Comparison of ENCODE assay signal across 11 cellular contexts in the genomic region with DNA sequence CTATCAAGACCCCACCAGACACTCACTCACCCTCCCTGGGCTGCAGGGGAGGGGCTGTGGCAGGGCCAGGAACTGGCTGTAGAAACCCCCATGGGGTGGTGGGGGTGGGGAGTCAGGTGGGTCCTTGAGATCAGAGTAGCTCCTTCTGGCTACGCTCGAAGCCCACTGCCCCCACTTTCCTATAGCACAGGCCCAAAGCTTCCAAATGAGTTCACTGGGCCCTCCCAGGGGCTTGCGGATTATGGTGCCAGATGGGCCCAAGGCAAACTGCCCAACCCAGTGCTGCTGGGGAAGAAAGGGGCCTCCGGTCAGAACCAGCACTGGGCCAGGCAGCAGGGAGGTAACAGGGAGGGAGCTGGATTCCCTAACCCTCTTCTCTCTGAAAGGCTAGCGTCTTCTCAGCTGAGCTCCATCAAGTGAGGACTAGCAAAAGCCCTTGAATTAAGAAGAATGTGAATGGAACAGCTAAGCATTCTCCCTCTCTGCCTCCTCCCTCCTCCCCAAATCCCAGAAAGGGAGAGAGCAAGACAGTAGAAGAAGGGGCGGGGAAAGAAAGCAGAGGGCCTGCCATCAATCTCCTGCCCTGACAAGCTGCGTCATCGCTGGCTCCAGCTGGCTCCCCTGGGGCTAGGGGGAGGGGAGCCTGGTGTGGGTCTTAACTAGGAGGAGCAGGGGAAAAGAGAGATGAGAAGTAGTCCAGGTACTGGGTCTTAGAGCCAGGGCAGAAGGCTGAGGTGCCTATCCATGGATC. TPM values are rescaled to one million over a fixed set of nuclear protein-coding genes. Genes with fewer than 3 reads are reported as not detected.
DNase-seq lines count a peak whose midpoint lies in the region; ATAC-seq, FAIRE-seq and TF ChIP-seq lines count a peak whose summit lies in the region.
"Had no signal": no experiment of that assay in that cellular context is flagged by ENCODE, and none has a peak within 500 bp of the region (broad histone marks: within the 10 kb centered on the region; RNA-seq: fewer than 3 reads in every experiment).

No MANE protein-coding gene starts in this region.

- DNase-seq in HTR-8/SVneo (ENCODE audit: insufficient read length, low spot score) (peak; percentile 5), NCI-H524 treated with DMSO at 0.1 percent for 48 hours (lab: John Stamatoyannopoulos, UW) (peak; percentile 84), fibroblast of the aortic adventitia (ENCODE audit: low read depth) (peak; percentile 39), skeletal muscle cell (ENCODE audit: low read depth) (peak; percentile 13), occipital lobe (lab: John Stamatoyannopoulos, UW) (no peak), osteoblast (ENCODE audit: insufficient read length, low spot score, missing footprints) (no peak)
- DNase-seq: MM.1S, T-cell had no signal

- FAIRE-seq in HTR-8/SVneo (lab: Jason Lieb, UNC) = no peak
- FAIRE-seq: colon had no signal

- TF ChIP-seq CTCF in fibroblast of the aortic adventitia (IDR thresholded peaks at IDR 0.05; ENCODE audit: insufficient read depth, low read length) = no peak
- TF ChIP-seq CTCF in osteoblast (IDR thresholded peaks at IDR 0.05; ENCODE audit: extremely low read depth, low read depth, low read length) = no peak

- no peak overlapping the region for H2AFZ ChIP-seq in osteoblast (ENCODE audit: low read length)

- no peak overlapping the region for H3K27ac ChIP-seq in osteoblast (ENCODE audit: low read depth, low read length)

- ATAC-seq in GM18519 (IDR thresholded peaks at IDR 0.05; ENCODE audit: low FRiP score, unreplicated experiment) = no peak

- no peak overlapping the region for H3K4me2 ChIP-seq in osteoblast (ENCODE audit: insufficient read depth, low read length)

- H3K4me1 ChIP-seq in osteoblast (ENCODE audit: insufficient read depth, low read length) = no peaks in the 10 kb centered on the region

- no peaks in the 10 kb centered on the region for H4K20me1 ChIP-seq in osteoblast (ENCODE audit: insufficient read depth, low read length)

- no peaks in the 10 kb centered on the region for H3K36me3 ChIP-seq in osteoblast (ENCODE audit: insufficient read depth, low read length)

- H3K9me3 ChIP-seq in osteoblast (ENCODE audit: low read depth, low read length) = no peaks in the 10 kb centered on the region

- H3K4me3 ChIP-seq in fibroblast of the aortic adventitia (ENCODE audit: low read depth, low read length) = no peak overlapping the region
- H3K4me3 ChIP-seq in skeletal muscle cell (ENCODE audit: low read depth, low read length) = no peak overlapping the region
- no peak overlapping the region for H3K4me3 ChIP-seq in osteoblast (ENCODE audit: insufficient read depth, low read length)

- H3K27me3 ChIP-seq in osteoblast (ENCODE audit: insufficient read depth, low read length) = peaks cover 34% of the 10 kb centered on the region

- H3K79me2 ChIP-seq in osteoblast (ENCODE audit: insufficient read depth, low read length) = no peaks in the 10 kb centered on the region

RNA-seq across cellular contexts. Expression of a gene that starts 34.7 kb away (rescaled TPM):
- total RNA-seq in fibroblast of the aortic adventitia (ENCODE audit: low replicate concordance) = 0.09 and 0.16 TPM in 2 replicates
- total RNA-seq in occipital lobe = 1.7 TPM
- under 0.01 TPM in 2 replicates for total RNA-seq in osteoblast
- total RNA-seq: pulmonary artery endothelial cell had no signal

Comparison
In these comparisons a context has a peak if more than half of its experiments do, and no peak if none do; other contexts are left out.
1. DNase-seq: peak in HTR-8/SVneo (single experiment), NCI-H524 treated with DMSO at 0.1 percent for 48 hours (single experiment), fibroblast of the aortic adventitia (single experiment) and skeletal muscle cell (single experiment); none in occipital lobe (single experiment) and osteoblast (single experiment).